8 cellular contexts compared by ENCODE assay signal in genomic region chr17:32886951-32887350, GRCh38. TPM values are rescaled to one million over a fixed set of nuclear protein-coding genes. Genes with fewer than 3 reads are reported as not detected.
A peak's percentile ranks its signal among the peaks of the same experiment; 100 is the strongest.
DNase-seq lines count a peak whose midpoint lies in the region; ATAC-seq, FAIRE-seq and TF ChIP-seq lines count a peak whose summit lies in the region.
"Not testable (repeated sequence)": the region's sequence is repeated elsewhere in the genome, so short reads cannot be mapped to it uniquely, and the experiment has no call there.
"Had no signal": no experiment of that assay in that cellular context is flagged by ENCODE, and none has a peak within 500 bp of the region (broad histone marks: within the 10 kb centered on the region; RNA-seq: fewer than 3 reads in every experiment).

No MANE protein-coding gene starts in this region.

- H3K4me3 ChIP-seq in HUES6 (ENCODE audit: low read depth, low read length) = peak overlapping the region; percentile 2; the same call in 1 of the 2 replicates
- not testable (repeated sequence) for H3K4me3 ChIP-seq in K562; keratinocyte (ENCODE audit: control insufficient read depth in 2 of 3, extremely low read depth in 1 of 3, insufficient read depth in 2 of 3, low read depth in 1 of 3, low read length in 3 of 3)

- not testable (repeated sequence) for H3K79me2 ChIP-seq in K562 (ENCODE audit: control insufficient read depth, insufficient read depth, low read length); keratinocyte (ENCODE audit: control insufficient read depth, insufficient read depth, low read length)

- not testable (repeated sequence) for H3K9ac ChIP-seq in HUES6 (ENCODE audit: low read length)
- H3K9ac ChIP-seq in K562 (ENCODE audit: insufficient read depth in 1 of 2, low read depth in 2 of 2, low read length in 2 of 2) = peak overlapping the region in 1 of 2 experiments; percentile 46; a peak in 2 of 4 replicates
- peak overlapping the region; percentile 52 for H3K9ac ChIP-seq in keratinocyte (ENCODE audit: control insufficient read depth, extremely low read depth, insufficient read depth, low read length)

- DNase-seq in ELF-1 (ENCODE audit: low read depth, low spot score) (peak; percentile 16), NCI-H146 (lab: John Stamatoyannopoulos, UW) (peak; percentile 29), NCI-H748 treated with DMSO at 0.1 percent for 48 hours (lab: John Stamatoyannopoulos, UW) (peak; percentile 13)
- not testable (repeated sequence) for DNase-seq in K562 (ENCODE audit: extremely low read depth in 1 of 4, low spot score in 3 of 4); keratinocyte (ENCODE audit: low read depth, low spot score)

- not testable (repeated sequence) for H3K9me1 ChIP-seq in K562 (ENCODE audit: control insufficient read depth, insufficient read depth, low read length); keratinocyte (ENCODE audit: control insufficient read depth, extremely low read depth, insufficient read depth, low read length)

- not testable (repeated sequence) for H3K4me1 ChIP-seq in HUES6 (ENCODE audit: control insufficient read depth, insufficient read depth, low read length); keratinocyte (ENCODE audit: control insufficient read depth, extremely low read depth, insufficient read depth, low read length)
- H3K4me1 ChIP-seq in K562 (replicated peaks in 1 of 2; ENCODE audit: control insufficient read depth in 2 of 2, insufficient read depth in 2 of 2, low read length in 2 of 2) = peaks cover 5 to 12% of the 10 kb centered on the region in 2 experiments; a peak in 4 of 5 replicates

- FAIRE-seq in K562 (lab: Jason Lieb, UNC); keratinocyte (lab: Jason Lieb, UNC): not testable (repeated sequence)

- not testable (repeated sequence) for TF ChIP-seq EP300 in K562 (IDR thresholded peaks at IDR 0.05; ENCODE audit: low read length)

- H3K9me3 ChIP-seq in HUES6 (ENCODE audit: control insufficient read depth, insufficient read depth, low read depth, low read length); K562 (replicated peaks; ENCODE audit: control insufficient read depth, insufficient read depth, low read depth, low read length); keratinocyte (ENCODE audit: control insufficient read depth, low read depth, low read length): not testable (repeated sequence)

- peak overlapping the region; percentile 68 for H3K4me2 ChIP-seq in K562 (ENCODE audit: insufficient read depth, low read length)
- peak overlapping the region; percentile 6 for H3K4me2 ChIP-seq in keratinocyte (ENCODE audit: control insufficient read depth, extremely low read depth, insufficient read depth, low read depth, low read length)

- CTCF ChIA-PET in K562 (lab: Yijun Ruan, JAX; ENCODE audit: low intra/inter-chr PET ratio) = not testable (repeated sequence)

- in situ Hi-C loops in K562 (cut with MboI) = not testable (repeated sequence)

- TF ChIP-seq POLR2A in K562 (conservative IDR thresholded peaks at IDR 0.05) = not testable (repeated sequence)

- TF ChIP-seq RAD21 in K562 (CRISPR knock-in tag; conservative IDR thresholded peaks at IDR 0.05 in 1 of 2, IDR thresholded peaks at IDR 0.05 in 1 of 2) = not testable (repeated sequence)

- dilution Hi-C loops in keratinocyte (cut with MboI; ENCODE audit: extremely low pct_ligation_motif_present, low sequenced_read_pairs) = not testable (repeated sequence)

- H2AFZ ChIP-seq in K562 (ENCODE audit: low read depth, low read length) (peak overlapping the region; percentile 89), keratinocyte (ENCODE audit: control insufficient read depth, low read length) (peak overlapping the region; percentile 84)

- not testable (repeated sequence) for H3K27ac ChIP-seq in HUES6 (ENCODE audit: low read depth, low read length)
- H3K27ac ChIP-seq in K562 (ENCODE audit: extremely low read depth, low read depth, low read length) = peak overlapping the region; percentile 58; the same call in 2 of the 3 replicates
- H3K27ac ChIP-seq in keratinocyte (ENCODE audit: control insufficient read depth, insufficient read depth, low read length) = peak overlapping the region; percentile 47

- H3K36me3 ChIP-seq in HUES6 (ENCODE audit: control insufficient read depth, insufficient read depth, low read length); K562 (ENCODE audit: control insufficient read depth, insufficient read depth, low read length); keratinocyte (ENCODE audit: control insufficient read depth in 2 of 2, extremely low read depth in 1 of 2, insufficient read depth in 2 of 2, low read length in 2 of 2): not testable (repeated sequence)

- not testable (repeated sequence) for H4K20me1 ChIP-seq in K562 (replicated peaks; ENCODE audit: control insufficient read depth, insufficient read depth, low read length); keratinocyte (ENCODE audit: control insufficient read depth, extremely low read depth, insufficient read depth, low read length)

- intact Hi-C loops in K562 (cut with micrococcal nuclease) = not testable (repeated sequence)

- not testable (repeated sequence) for ATAC-seq in K562

- WGBS in K562 (ENCODE audit: insufficient coverage, low coverage, missing lambda C conversion rate) = 73% methylated on average over 6 of the region's 16 CpGs

- POLR2A ChIA-PET in K562 (lab: Yijun Ruan, JAX) = not testable (repeated sequence)

- not testable (repeated sequence) for TF ChIP-seq CTCF in K562 (IDR thresholded peaks at IDR 0.05 in 2 of 3, conservative IDR thresholded peaks at IDR 0.05 in 1 of 3; ENCODE audit: insufficient read depth in 2 of 3, low read depth in 1 of 3, low read length in 3 of 3); keratinocyte (optimal IDR thresholded peaks at IDR 0.05 in 1 of 3, IDR thresholded peaks at IDR 0.05 in 1 of 3, conservative IDR thresholded peaks at IDR 0.05 in 1 of 3; ENCODE audit: extremely low read depth in 1 of 3, insufficient read depth in 2 of 3, low read length in 3 of 3)

- not testable (repeated sequence) for H3K27me3 ChIP-seq in HUES6 (ENCODE audit: control insufficient read depth, insufficient read depth, low read length); K562 (ENCODE audit: control insufficient read depth in 2 of 2, insufficient read depth in 2 of 2, low read length in 2 of 2); keratinocyte (ENCODE audit: control insufficient read depth, extremely low read depth, insufficient read depth, low read length)

- BruUV-seq in K562 (replicated peaks; lab: Mats Ljungman, UMichigan) = TSS peak; percentile 80

RNA-seq across cellular contexts. Expression of gene MYO1D, which starts 10.0 kb away (rescaled TPM):
- total RNA-seq in K562 (2011; cell fraction: chromatin; rRNA removed; ENCODE audit: low replicate concordance) = 172 and 277 TPM in 2 replicates
- total RNA-seq in K562 (2011; cell fraction: nucleolus; rRNA removed) = 94.2 and 97.4 TPM in 2 replicates
- 114 and 123 TPM in 2 replicates for total RNA-seq in K562 (2011; cell fraction: nucleoplasm; rRNA removed)
- total RNA-seq in K562 (2014; rRNA removed) (34.9 and 39.5 TPM in 2 replicates), K562 (2014; rRNA removed; fragmentation: Illumina TruSeq; extraction: Trizol) (46.2 and 46.3 TPM in 2 replicates), K562 (2015; rRNA removed; fragmentation: Illumina TruSeq; extraction: Trizol) (44.6 and 45.4 TPM in 2 replicates), K562 (2021) (50.7 and 60.2 TPM in 2 replicates)
- polyA plus RNA-seq in K562 (2011; rRNA removed) (26.4 and 71.2 TPM in 2 replicates), K562 (2014; fragmentation: Illumina TruSeq; extraction: Trizol) (50.3 and 68.1 TPM in 2 replicates), K562 (2014; fragmentation: Nextera tagmentation; extraction: Ambion mirVana) (1 to 10 TPM; 2.1 to 2.6 TPM), K562 (2014; rRNA removed) (30.5 and 31.0 TPM in 2 replicates), keratinocyte (29.9 to 51.2 TPM (median 33.7 TPM) in 3 replicates)
- 26.0 and 47.6 TPM in 2 replicates for polyA plus RNA-seq in K562 (2011; cell fraction: cytosol; rRNA removed)
- 20.8 and 29.6 TPM in 2 replicates for polyA plus RNA-seq in K562 (2011; cell fraction: nucleus; rRNA removed)
- polyA plus RNA-seq in K562 (2012) = 52.4 and 65.3 TPM in 2 replicates
- 67.1 and 142 TPM in 2 replicates for polyA minus RNA-seq in K562 (2011; rRNA and poly(A)+ RNA removed)
- polyA minus RNA-seq in K562 (2011; cell fraction: cytosol; rRNA and poly(A)+ RNA removed) = 34.9 and 59.8 TPM in 2 replicates
- 57.5 and 69.2 TPM in 2 replicates for polyA minus RNA-seq in K562 (2011; cell fraction: nucleus; rRNA and poly(A)+ RNA removed)
- 42.4 TPM for polyA plus RNA-seq in keratinocyte (2011; ENCODE audit: low read depth)
- 40.7 and 67.2 TPM in 2 replicates for polyA plus RNA-seq in keratinocyte (2011; cell fraction: cytosol; rRNA removed)
- polyA plus RNA-seq in keratinocyte (2011; cell fraction: nucleus; rRNA removed) = 61.5 and 70.9 TPM in 2 replicates
- polyA plus RNA-seq in keratinocyte (2012; ENCODE audit: low replicate concordance) = 35.7 and 37.8 TPM in 2 replicates
- polyA minus RNA-seq in keratinocyte = 58.4 to 79.1 TPM (median 69.4 TPM) in 3 replicates
- 53.9 TPM for polyA minus RNA-seq in keratinocyte (2011; cell fraction: cytosol; rRNA and poly(A)+ RNA removed)
- 68.4 and 110 TPM in 2 replicates for polyA minus RNA-seq in keratinocyte (2011; cell fraction: nucleus; rRNA and poly(A)+ RNA removed)

RNA-seq across cellular contexts. Expression of gene TMEM98, which starts 41.0 kb away (rescaled TPM):
- 71.8 and 172 TPM in 2 replicates for total RNA-seq in K562 (2011; cell fraction: chromatin; rRNA removed; ENCODE audit: low replicate concordance)
- total RNA-seq in K562 (2011; cell fraction: nucleolus; rRNA removed) = 232 and 247 TPM in 2 replicates
- total RNA-seq in K562 (2011; cell fraction: nucleoplasm; rRNA removed) = 162 and 166 TPM in 2 replicates
- total RNA-seq in K562 (2014; rRNA removed) (51.6 and 66.7 TPM in 2 replicates), K562 (2014; rRNA removed; fragmentation: Illumina TruSeq; extraction: Trizol) (29.8 and 38.8 TPM in 2 replicates), K562 (2015; rRNA removed; fragmentation: Illumina TruSeq; extraction: Trizol) (33.1 and 33.5 TPM in 2 replicates), K562 (2021) (58.4 and 60.2 TPM in 2 replicates)
- polyA plus RNA-seq in K562 (2011; rRNA removed) (85.5 and 164 TPM in 2 replicates), K562 (2014; fragmentation: Illumina TruSeq; extraction: Trizol) (75.8 and 87.3 TPM in 2 replicates), K562 (2014; fragmentation: Nextera tagmentation; extraction: Ambion mirVana) (100 to 1,000 TPM; 112 to 115 TPM), K562 (2014; rRNA removed) (84.7 and 92.1 TPM in 2 replicates), keratinocyte (66.8 to 93.6 TPM (median 83.4 TPM) in 3 replicates)
- 167 and 362 TPM in 2 replicates for polyA plus RNA-seq in K562 (2011; cell fraction: cytosol; rRNA removed)
- polyA plus RNA-seq in K562 (2011; cell fraction: nucleus; rRNA removed) = 87.5 and 178 TPM in 2 replicates
- 75.0 and 83.8 TPM in 2 replicates for polyA plus RNA-seq in K562 (2012)
- 48.5 and 125 TPM in 2 replicates for polyA minus RNA-seq in K562 (2011; rRNA and poly(A)+ RNA removed)
- 32.2 and 69.1 TPM in 2 replicates for polyA minus RNA-seq in K562 (2011; cell fraction: cytosol; rRNA and poly(A)+ RNA removed)
- 18.9 and 23.7 TPM in 2 replicates for polyA minus RNA-seq in K562 (2011; cell fraction: nucleus; rRNA and poly(A)+ RNA removed)
- polyA plus RNA-seq in keratinocyte (2011; ENCODE audit: low read depth) = 3.9 TPM
- 71.3 and 96.3 TPM in 2 replicates for polyA plus RNA-seq in keratinocyte (2011; cell fraction: cytosol; rRNA removed)
- polyA plus RNA-seq in keratinocyte (2011; cell fraction: nucleus; rRNA removed) = 82.1 and 100 TPM in 2 replicates
- 10.9 and 43.1 TPM in 2 replicates for polyA plus RNA-seq in keratinocyte (2012; ENCODE audit: low replicate concordance)
- polyA minus RNA-seq in keratinocyte = 55.1 to 118 TPM (median 103 TPM) in 3 replicates
- 71.7 TPM for polyA minus RNA-seq in keratinocyte (2011; cell fraction: cytosol; rRNA and poly(A)+ RNA removed)
- polyA minus RNA-seq in keratinocyte (2011; cell fraction: nucleus; rRNA and poly(A)+ RNA removed) = 26.1 and 46.0 TPM in 2 replicates
- total RNA-seq: CD4-positive, CD25-positive, alpha-beta regulatory T cell had no signal
- polyA plus RNA-seq: CD4-positive, CD25-positive, alpha-beta regulatory T cell; CD8-positive, alpha-beta memory T cell had no signal
